In the genomic region with DNA sequence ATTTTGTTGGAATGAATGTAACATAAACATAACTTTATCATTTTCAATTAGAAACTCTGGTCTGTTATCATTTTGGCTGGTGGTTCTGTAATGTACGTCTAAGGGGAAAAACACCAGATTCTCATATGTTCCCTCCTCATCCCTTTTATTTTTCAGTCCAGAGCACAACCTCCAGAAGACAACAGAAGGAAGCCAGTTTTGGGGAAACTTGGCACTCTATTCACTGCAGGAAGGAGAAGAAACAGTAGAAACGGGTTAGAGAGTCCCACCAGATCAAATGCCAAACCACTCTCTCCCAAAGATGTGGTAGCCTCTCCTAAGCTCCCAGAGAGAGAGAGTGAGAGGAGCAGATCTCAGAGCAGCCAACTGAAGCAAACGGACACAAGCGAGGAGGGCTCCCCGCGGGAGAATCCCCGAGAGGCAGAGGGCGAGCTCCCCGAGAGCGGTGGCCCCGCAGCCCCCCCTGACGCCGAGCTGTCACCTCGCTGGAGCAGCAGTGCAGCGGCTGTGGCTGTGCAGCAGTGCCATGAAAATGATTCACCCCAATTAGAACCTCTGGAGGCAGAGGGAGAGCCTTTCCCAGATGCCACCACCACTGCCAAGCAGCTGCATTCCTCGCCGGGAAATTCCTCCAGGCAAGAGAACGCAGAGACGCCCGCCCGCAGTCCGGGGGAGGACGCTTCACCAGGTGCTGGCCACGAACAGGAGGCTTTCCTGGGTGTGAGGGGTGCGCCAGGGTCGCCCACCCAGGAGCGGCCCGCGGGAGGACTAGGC, we compare ENCODE assay signal across 8 cellular contexts.
DNase-seq lines count a peak whose midpoint lies in the region; ATAC-seq and TF ChIP-seq lines count a peak whose summit lies in the region.

No MANE protein-coding gene starts in this region.

- no peaks in the 10 kb centered on the region for H4K20me1 ChIP-seq in KMS-11 (ENCODE audit: insufficient read depth)

- no peak overlapping the region for H3K9ac ChIP-seq in KMS-11

- no peaks in the 10 kb centered on the region for H3K79me2 ChIP-seq in KMS-11 (ENCODE audit: insufficient read depth, low read depth)

- peak overlapping the region; percentile 60 for H3K4me2 ChIP-seq in KMS-11

- no peak overlapping the region for H3K4me3 ChIP-seq in KMS-11 (IDR thresholded peaks at IDR 0.05; ENCODE audit: insufficient read depth, low read depth, low read length)

- ATAC-seq in foreskin keratinocyte (peak; percentile 54), omental fat pad (ENCODE audit: low FRiP score) (peak; percentile 39)

- H3K27me3 ChIP-seq in KMS-11 (ENCODE audit: insufficient read depth, low read depth) (peaks cover 10% of the 10 kb centered on the region), foreskin keratinocyte (no peaks in the 10 kb centered on the region)

- no peaks in the 10 kb centered on the region for H3K36me3 ChIP-seq in KMS-11 (ENCODE audit: insufficient read depth)

- no peak for TF ChIP-seq CTCF in KMS-11 (conservative IDR thresholded peaks at IDR 0.05; ENCODE audit: low read depth, low read length)
- TF ChIP-seq CTCF in foreskin keratinocyte (conservative IDR thresholded peaks at IDR 0.05), result no peak
- TF ChIP-seq CTCF in omental fat pad (IDR thresholded peaks at IDR 0.05), result no peak

- peak overlapping the region; percentile 76 for H2AFZ ChIP-seq in KMS-11 (ENCODE audit: low read depth)

- H3K4me1 ChIP-seq in KMS-11 (ENCODE audit: low read depth, poor library complexity, severe bottlenecking) (peaks cover 6% of the 10 kb centered on the region), foreskin keratinocyte (peaks cover 13% of the 10 kb centered on the region)

- H3K27ac ChIP-seq in KMS-11 (no peak overlapping the region), foreskin keratinocyte (peak overlapping the region; percentile 84)

- DNase-seq in DMS 273 (lab: John Stamatoyannopoulos, UW; ENCODE audit: unreplicated experiment) (peak; percentile 45), DMS 273 treated with DMSO at 0.1 percent for 48 hours (lab: John Stamatoyannopoulos, UW) (no peak), foreskin keratinocyte (peak in 1 of 2 donors; percentile 64), omental fat pad (ENCODE audit: low spot score) (no peak), DMS153 (lab: John Stamatoyannopoulos, UW) (no peak), inferior parietal cortex (ENCODE audit: extremely low spot score) (no peak)
- peak; percentile 60 to 65 for DNase-seq in activated T-cell treated with anti-CD3 and anti-CD28 coated beads, Interleukin-2, amount 50 U/mL, for 48 hours

Comparison
In these comparisons a context has a peak if more than half of its experiments do, and no peak if none do; other contexts are left out.
1. DNase-seq: peak in DMS 273 (single experiment) and activated T-cell treated with anti-CD3 and anti-CD28 coated beads, Interleukin-2, amount 50 U/mL, for 48 hours (2 of 2); none in DMS 273 treated with DMSO at 0.1 percent for 48 hours (single experiment), omental fat pad (single experiment), DMS153 (single experiment) and inferior parietal cortex (single experiment).